ENCODE assay signal across 30 cellular contexts in genomic region chr7:108091461-108091831, GRCh38. TPM values are rescaled to one million over a fixed set of nuclear protein-coding genes. Genes with fewer than 3 reads are reported as not detected.
DNase-seq lines count a peak whose midpoint lies in the region; ATAC-seq and TF ChIP-seq lines count a peak whose summit lies in the region.
"Had no signal": no experiment of that assay in that cellular context is flagged by ENCODE, and none has a peak within 500 bp of the region (broad histone marks: within the 10 kb centered on the region; RNA-seq: fewer than 3 reads in every experiment).

No MANE protein-coding gene starts in this region.

- H3K4me3 ChIP-seq in CD8-positive, alpha-beta memory T cell (ENCODE audit: low read length) = no peak overlapping the region
- H3K4me3 ChIP-seq in PC-3 (ENCODE audit: low read length) = no peak overlapping the region
- H3K4me3 ChIP-seq in GM23248 = no peak overlapping the region
- H3K4me3 ChIP-seq: BLaER1, left lung, Peyer's patch, sigmoid colon, SJSA1, suprapubic skin had no signal

- DNase-seq in CD8-positive, alpha-beta memory T cell = no peak
- DNase-seq in ELR (ENCODE audit: low read depth) = peak; percentile 30
- DNase-seq in PC-3 = peak; percentile 45
- no peak for DNase-seq in chondrocyte (ENCODE audit: low spot score)
- no peak for DNase-seq in activated naive CD8-positive, alpha-beta T cell treated with anti-CD3 and anti-CD28 coated beads, Interleukin-2, amount 50 U/mL, for 24 hours
- no peak for DNase-seq in GM23248
- DNase-seq: activated CD4-positive, alpha-beta T cell treated with anti-CD3 and anti-CD28 coated beads for 36 hours; activated CD8-positive, alpha-beta T cell treated with anti-CD3 and anti-CD28 coated beads, Interleukin-2, amount 10 ng/mL, durations not matched to agents 7 days and 5 days; COR-L47; H9; hypothalamus; immature natural killer cell; left lung; midbrain; MV-4-11; naive thymus-derived CD4-positive, alpha-beta T cell; NCI-H1436 treated with DMSO at 0.1 percent for 48 hours; NCI-H2171 treated with DMSO at 0.1 percent for 48 hours; NCI-H524 treated with DMSO at 0.1 percent for 48 hours; Peyer's patch; sigmoid colon; stimulated activated naive CD4-positive, alpha-beta T cell had no signal

- peaks cover 3 to 9% of the 10 kb centered on the region in 2 donors for H3K27me3 Mint-ChIP-seq in CD8-positive, alpha-beta memory T cell
- H3K27me3 Mint-ChIP-seq in chondrocyte (ENCODE audit: low read depth) = no peaks in the 10 kb centered on the region
- peaks cover 6% of the 10 kb centered on the region for H3K27me3 Mint-ChIP-seq in activated naive CD8-positive, alpha-beta T cell treated with anti-CD3 and anti-CD28 coated beads, Interleukin-2, amount 50 U/mL, for 24 hours
- H3K27me3 Mint-ChIP-seq: progenitor cell of endocrine pancreas had no signal

- H4K20me1 ChIP-seq in PC-3 (ENCODE audit: low read length) (no peaks in the 10 kb centered on the region), GM23248 (ENCODE audit: insufficient read depth) (no peaks in the 10 kb centered on the region)
- H4K20me1 ChIP-seq: BLaER1 had no signal

- H3K36me3 ChIP-seq in CD8-positive, alpha-beta memory T cell (ENCODE audit: insufficient read depth, low read length) = no peaks in the 10 kb centered on the region
- no peaks in the 10 kb centered on the region for H3K36me3 ChIP-seq in PC-3 (ENCODE audit: low read depth, low read length)
- no peaks in the 10 kb centered on the region for H3K36me3 ChIP-seq in GM23248 (ENCODE audit: low read depth)
- H3K36me3 ChIP-seq: BLaER1, left lung, Peyer's patch, sigmoid colon, SJSA1, suprapubic skin had no signal

- no peak overlapping the region for H3K9ac ChIP-seq in PC-3 (ENCODE audit: low read length)
- H3K9ac ChIP-seq in GM23248 = no peak overlapping the region
- H3K9ac ChIP-seq: BLaER1 had no signal

- TF ChIP-seq CTCF in PC-3 (conservative IDR thresholded peaks at IDR 0.05; ENCODE audit: low read depth, low read length) = no peak
- no peak for TF ChIP-seq CTCF in chondrocyte (IDR thresholded peaks at IDR 0.05)

- peak overlapping the region; percentile 57 for H3K27ac ChIP-seq in CD8-positive, alpha-beta memory T cell (ENCODE audit: low read depth, low read length)
- H3K27ac ChIP-seq in PC-3 (ENCODE audit: low read length) = no peak overlapping the region
- no peak overlapping the region for H3K27ac ChIP-seq in GM23248
- H3K27ac ChIP-seq: BLaER1, left lung, Peyer's patch, sigmoid colon, SJSA1, suprapubic skin had no signal

- no TSS peak for BruUV-seq in PC-3 (replicated peaks; lab: Mats Ljungman, UMichigan)

- H3K4me1 Mint-ChIP-seq in CD8-positive, alpha-beta memory T cell = no peaks in the 10 kb centered on the region
- peaks cover 48% of the 10 kb centered on the region for H3K4me1 Mint-ChIP-seq in chondrocyte (ENCODE audit: low read depth)
- no peaks in the 10 kb centered on the region for H3K4me1 Mint-ChIP-seq in activated naive CD8-positive, alpha-beta T cell treated with anti-CD3 and anti-CD28 coated beads, Interleukin-2, amount 50 U/mL, for 24 hours
- H3K4me1 Mint-ChIP-seq: activated CD4-positive, alpha-beta T cell treated with anti-CD3 and anti-CD28 coated beads for 36 hours; immature natural killer cell had no signal

- no peaks in the 10 kb centered on the region for H3K4me1 ChIP-seq in CD8-positive, alpha-beta memory T cell (ENCODE audit: insufficient read depth, low read length)
- H3K4me1 ChIP-seq in PC-3 (ENCODE audit: insufficient read depth, low read length) (peaks cover 25% of the 10 kb centered on the region), GM23248 (ENCODE audit: insufficient read depth) (peaks cover 41% of the 10 kb centered on the region)

- H2AFZ ChIP-seq in PC-3 (ENCODE audit: low read length) (no peak overlapping the region), GM23248 (no peak overlapping the region)

- no peaks in the 10 kb centered on the region for H3K79me2 ChIP-seq in PC-3 (ENCODE audit: low read length)
- no peaks in the 10 kb centered on the region for H3K79me2 ChIP-seq in GM23248 (ENCODE audit: insufficient read depth)

- H3K9me3 Mint-ChIP-seq in CD8-positive, alpha-beta memory T cell = no peaks in the 10 kb centered on the region
- no peaks in the 10 kb centered on the region for H3K9me3 Mint-ChIP-seq in chondrocyte (ENCODE audit: low read depth)
- H3K9me3 Mint-ChIP-seq in activated naive CD8-positive, alpha-beta T cell treated with anti-CD3 and anti-CD28 coated beads, Interleukin-2, amount 50 U/mL, for 24 hours = no peaks in the 10 kb centered on the region
- H3K9me3 Mint-ChIP-seq: activated naive CD4-positive, alpha-beta T cell treated with anti-CD3 and anti-CD28 coated beads, Interleukin-2, amount 50 U/mL, for 72 hours; H9; immature natural killer cell; T-helper 1 cell treated with Interleukin-12 subunit alpha and Interleukin-12 subunit beta and Interleukin-4 antibody, amounts not matched to agents 30 μg/mL and 1 μg/mL, for 36 hours had no signal

- in situ Hi-C loops in GM23248 (cut with MboI) = no loop called here

- intact Hi-C loops in PC-3 (cut with micrococcal nuclease) = loop anchor here (10.0 kb wide), 1 partner anchor 197 kb away; the partner anchor contains the start of gene DLD

- H3F3A ChIP-seq in PC-3 (ENCODE audit: low read length, unreplicated experiment) (no peaks in the 10 kb centered on the region), GM23248 (ENCODE audit: insufficient read depth) (peaks cover 34% of the 10 kb centered on the region)

- POLR2A ChIA-PET in CD8-positive, alpha-beta memory T cell (lab: Charles Lee) = no interaction called here
- POLR2A ChIA-PET in PC-3 (lab: Charles Lee; ENCODE audit: unreplicated experiment) = no interaction called here

- H3K36me3 Mint-ChIP-seq in CD8-positive, alpha-beta memory T cell = no peaks in the 10 kb centered on the region
- no peaks in the 10 kb centered on the region for H3K36me3 Mint-ChIP-seq in chondrocyte (ENCODE audit: low read depth)
- no peaks in the 10 kb centered on the region for H3K36me3 Mint-ChIP-seq in activated naive CD8-positive, alpha-beta T cell treated with anti-CD3 and anti-CD28 coated beads, Interleukin-2, amount 50 U/mL, for 24 hours (ENCODE audit: low read depth)
- H3K36me3 Mint-ChIP-seq: activated naive CD4-positive, alpha-beta T cell treated with anti-CD3 and anti-CD28 coated beads, Interleukin-2, amount 50 U/mL, for 72 hours; immature natural killer cell; naive thymus-derived CD4-positive, alpha-beta T cell had no signal

- 94 to 97% methylated on average over 7 of the region's 7 CpGs for WGBS in GM23248 (ENCODE audit: low coverage in 1 of 2, low lambda C conversion rate in 2 of 2, missing lambda C conversion rate in 2 of 2), 2 experiments

- H3K27me3 ChIP-seq in CD8-positive, alpha-beta memory T cell (ENCODE audit: insufficient read depth, low read length, poor library complexity, severe bottlenecking) = no peaks in the 10 kb centered on the region
- H3K27me3 ChIP-seq in PC-3 (ENCODE audit: low read length) (no peaks in the 10 kb centered on the region), GM23248 (replicated peaks; ENCODE audit: insufficient read depth) (no peaks in the 10 kb centered on the region)
- H3K27me3 ChIP-seq: BLaER1, left lung, Peyer's patch, sigmoid colon, SJSA1, suprapubic skin had no signal

- peak; percentile 16; the same call in 1 of the 2 replicates for ATAC-seq in PC-3
- ATAC-seq in activated naive CD8-positive, alpha-beta T cell treated with anti-CD3 and anti-CD28 coated beads, Interleukin-2, amount 50 U/mL, for 24 hours = no peak
- ATAC-seq in GM19467 (IDR thresholded peaks at IDR 0.05; ENCODE audit: unreplicated experiment) = no peak
- ATAC-seq in HG02588 (IDR thresholded peaks at IDR 0.05; ENCODE audit: unreplicated experiment) = no peak
- ATAC-seq: activated CD4-positive, alpha-beta T cell treated with anti-CD3 and anti-CD28 coated beads for 36 hours; activated CD8-positive, alpha-beta T cell treated with anti-CD3 and anti-CD28 coated beads, Interleukin-2, amount 10 ng/mL, durations not matched to agents 7 days and 5 days; activated naive CD4-positive, alpha-beta T cell treated with anti-CD3 and anti-CD28 coated beads, Interleukin-2, amount 50 U/mL, for 72 hours; left lung; naive thymus-derived CD4-positive, alpha-beta T cell had no signal

- CTCF ChIA-PET in CD8-positive, alpha-beta memory T cell (lab: Charles Lee) = no interaction called here
- CTCF ChIA-PET in PC-3 (lab: Charles Lee) = no interaction called here

- H3K4me3 Mint-ChIP-seq in CD8-positive, alpha-beta memory T cell = no peak overlapping the region
- no peak overlapping the region for H3K4me3 Mint-ChIP-seq in chondrocyte (ENCODE audit: unreplicated experiment)
- H3K4me3 Mint-ChIP-seq in activated naive CD8-positive, alpha-beta T cell treated with anti-CD3 and anti-CD28 coated beads, Interleukin-2, amount 50 U/mL, for 24 hours = no peak overlapping the region
- H3K4me3 Mint-ChIP-seq: activated CD4-positive, alpha-beta T cell treated with anti-CD3 and anti-CD28 coated beads for 36 hours; activated CD8-positive, alpha-beta T cell treated with anti-CD3 and anti-CD28 coated beads, Interleukin-2, amount 10 ng/mL, durations not matched to agents 7 days and 5 days; H9; immature natural killer cell; naive thymus-derived CD4-positive, alpha-beta T cell; T-helper 1 cell treated with Interleukin-12 subunit alpha and Interleukin-12 subunit beta and Interleukin-4 antibody, amounts not matched to agents 30 μg/mL and 1 μg/mL, for 36 hours had no signal

- no peaks in the 10 kb centered on the region for H3K9me2 ChIP-seq in PC-3 (replicated peaks; ENCODE audit: low read length)
- no peaks in the 10 kb centered on the region for H3K9me2 ChIP-seq in GM23248 (ENCODE audit: insufficient read depth)

- no peaks in the 10 kb centered on the region for H3K9me3 ChIP-seq in CD8-positive, alpha-beta memory T cell (ENCODE audit: low read length)
- H3K9me3 ChIP-seq in PC-3 (ENCODE audit: low read length) = no peaks in the 10 kb centered on the region
- no peaks in the 10 kb centered on the region for H3K9me3 ChIP-seq in GM23248 (ENCODE audit: low read depth)
- H3K9me3 ChIP-seq: BLaER1, left lung, Peyer's patch, sigmoid colon, SJSA1, suprapubic skin had no signal

- H3K4me2 ChIP-seq in PC-3 (ENCODE audit: low read length) (0 out of 2 replicates have a peak overlapping the region, but pooled peaks have one; percentile 9), GM23248 (ENCODE audit: unreplicated experiment) (no peak overlapping the region)
- H3K4me2 ChIP-seq: BLaER1 had no signal

- no peak overlapping the region for H3K27ac Mint-ChIP-seq in CD8-positive, alpha-beta memory T cell
- peak overlapping the region; percentile 74 for H3K27ac Mint-ChIP-seq in chondrocyte (ENCODE audit: unreplicated experiment)
- H3K27ac Mint-ChIP-seq in activated naive CD8-positive, alpha-beta T cell treated with anti-CD3 and anti-CD28 coated beads, Interleukin-2, amount 50 U/mL, for 24 hours = no peak overlapping the region
- H3K27ac Mint-ChIP-seq: activated CD4-positive, alpha-beta T cell treated with anti-CD3 and anti-CD28 coated beads for 36 hours; activated CD8-positive, alpha-beta T cell treated with anti-CD3 and anti-CD28 coated beads, Interleukin-2, amount 10 ng/mL, durations not matched to agents 7 days and 5 days; H9; immature natural killer cell; naive thymus-derived CD4-positive, alpha-beta T cell; progenitor cell of endocrine pancreas; T-helper 1 cell treated with Interleukin-12 subunit alpha and Interleukin-12 subunit beta and Interleukin-4 antibody, amounts not matched to agents 30 μg/mL and 1 μg/mL, for 36 hours had no signal

RNA-seq across cellular contexts. Expression of gene LAMB4, which starts 38.7 kb away (rescaled TPM):
- not detected for total RNA-seq in CD8-positive, alpha-beta memory T cell
- polyA plus RNA-seq in CD8-positive, alpha-beta memory T cell = not detected
- 0.04 TPM in 1 of 2 replicates, not detected in the other for total RNA-seq in PC-3 (2014; rRNA removed)
- 0.15 TPM in 1 of 3 replicates, not detected in the others for total RNA-seq in chondrocyte
- not detected in 2 replicates for total RNA-seq in GM23248 (2014; rRNA removed; shearing (Covaris generic))
- polyA plus RNA-seq in GM23248 (2016; fragmentation: Nextera tagmentation; extraction: Ambion mirVana) = 0.08 and 0.16 TPM in 2 replicates
- total RNA-seq: activated CD4-positive, alpha-beta T cell treated with anti-CD3 and anti-CD28 coated beads for 36 hours; activated CD8-positive, alpha-beta T cell treated with anti-CD3 and anti-CD28 coated beads, Interleukin-2, amount 10 ng/mL, durations not matched to agents 7 days and 5 days; activated naive CD4-positive, alpha-beta T cell treated with anti-CD3 and anti-CD28 coated beads, Interleukin-2, amount 50 U/mL, for 72 hours; H9 had no signal
- polyA plus RNA-seq: immature natural killer cell; naive thymus-derived CD4-positive, alpha-beta T cell had no signal

Comparison
In these comparisons a context has a peak if more than half of its experiments do, and no peak if none do; other contexts are left out.
1. DNase-seq: peak in ELR (single experiment) and PC-3 (single experiment); none in CD8-positive, alpha-beta memory T cell (0 of 5), chondrocyte (single experiment), activated naive CD8-positive, alpha-beta T cell treated with anti-CD3 and anti-CD28 coated beads, Interleukin-2, amount 50 U/mL, for 24 hours (single experiment) and GM23248 (single experiment).